1 cellular context compared by ENCODE assay signal in the genomic region with DNA sequence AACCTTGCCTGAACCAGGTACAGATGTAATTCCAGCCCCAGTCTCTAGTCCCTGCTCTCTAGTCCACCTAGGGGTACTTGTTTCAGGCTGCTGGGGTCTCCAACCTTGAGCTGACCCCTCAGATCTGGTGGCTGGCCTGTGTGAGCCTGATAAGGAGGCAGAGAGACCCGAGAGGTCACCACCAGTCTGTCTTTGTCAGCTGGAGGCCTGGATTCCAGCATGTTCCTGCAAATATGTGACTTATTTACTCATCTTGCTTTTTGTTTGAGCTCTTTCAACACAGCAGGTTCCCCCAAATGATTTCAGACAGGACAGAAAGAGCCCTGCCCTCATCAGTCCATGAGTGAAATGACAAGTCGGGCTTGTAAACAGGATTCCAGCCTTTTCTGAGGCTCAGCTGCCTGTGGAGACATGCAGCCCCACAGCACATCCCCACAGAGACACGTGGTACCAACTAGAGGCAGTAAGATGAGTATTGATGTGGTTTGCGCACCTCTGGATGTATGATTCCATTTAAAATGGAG.
TF ChIP-seq lines count a peak whose summit lies in the region.

No MANE protein-coding gene starts in this region.

TF ChIP-seq in H1, 55 proteins besides CTCF, POLR2A, EP300 and RAD21:
- TF ChIP-seq CREB1 (IDR thresholded peaks at IDR 0.05) = no peak
- TF ChIP-seq BCL11A (IDR thresholded peaks at IDR 0.05; ENCODE audit: low read depth in 2 of 2, low read length in 2 of 2) = no peak
- TF ChIP-seq SIN3A (conservative IDR thresholded peaks at IDR 0.05 in 1 of 2, IDR thresholded peaks at IDR 0.05 in 1 of 2; ENCODE audit: low read depth in 1 of 2, low read length in 2 of 2) = no peak
- TF ChIP-seq HDAC6 (IDR thresholded peaks at IDR 0.05; ENCODE audit: low read depth, low read length) = no peak
TF ChIP-seq in H1: peak in this region for 0.
